Comparison of ENCODE assay signal across 14 cellular contexts in the genomic region with DNA sequence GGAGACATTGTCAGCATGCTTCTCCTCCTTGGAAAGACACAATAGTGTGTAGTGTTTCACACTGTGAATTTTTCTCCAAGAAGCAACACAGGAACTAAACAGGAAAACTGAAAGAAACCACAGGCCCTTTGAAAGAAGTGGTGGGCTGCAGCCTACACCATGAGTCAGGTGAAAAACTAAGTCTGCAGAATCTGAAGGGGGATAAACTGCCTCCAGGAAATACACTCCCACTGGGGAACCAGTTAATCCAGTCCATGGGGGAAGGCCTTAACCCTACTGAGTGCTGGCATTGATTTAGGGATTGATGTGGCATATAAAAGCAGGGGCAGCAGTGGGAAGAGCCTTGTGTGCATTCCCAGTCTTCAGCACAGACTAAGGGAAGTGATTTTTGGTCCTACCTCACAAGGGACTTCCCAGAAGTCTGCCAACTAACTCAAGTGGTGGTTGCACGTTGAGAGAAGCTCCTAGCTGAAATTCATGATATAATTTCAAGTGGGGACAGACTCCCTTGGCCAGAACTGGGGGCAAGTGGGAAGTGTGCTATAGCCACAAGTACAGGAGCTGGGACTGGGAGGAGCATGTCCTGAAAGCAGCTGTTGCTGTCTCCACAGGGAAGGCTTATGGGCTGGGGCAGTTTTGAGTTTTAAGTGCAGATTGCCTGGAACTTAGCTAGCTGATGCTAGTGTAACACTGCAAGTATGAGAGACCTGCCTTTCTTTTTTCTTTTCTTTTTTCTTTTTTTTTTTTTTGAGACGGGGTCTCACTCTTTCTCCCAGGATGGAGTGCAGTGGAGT. TPM values are rescaled to one million over a fixed set of nuclear protein-coding genes. Genes with fewer than 3 reads are reported as not detected.
DNase-seq lines count a peak whose midpoint lies in the region; ATAC-seq and TF ChIP-seq lines count a peak whose summit lies in the region.
"Had no signal": no experiment of that assay in that cellular context is flagged by ENCODE, and none has a peak within 500 bp of the region (broad histone marks: within the 10 kb centered on the region; RNA-seq: fewer than 3 reads in every experiment).

No MANE protein-coding gene starts in this region.

- H4K20me1 ChIP-seq in OCI-LY1 (ENCODE audit: insufficient read depth, low read length): no peaks in the 10 kb centered on the region

- intact Hi-C loops in activated CD4-positive, alpha-beta memory T cell treated with anti-CD3 and anti-CD28 coated beads for 36 hours (cut with micrococcal nuclease): no loop called here

- ATAC-seq in stimulated activated naive CD8-positive, alpha-beta T cell treated with anti-CD3 and anti-CD28 coated beads, Interleukin-15, Interleukin-2, amounts not matched to agents 100 U/mL and 50 U/mL, for 24 hours: peak; percentile 52
- no peak for ATAC-seq in stimulated activated naive CD8-positive, alpha-beta T cell treated with anti-CD3 and anti-CD28 coated beads, Interleukin-15, amount 100 ng/mL, for 72 hours
- ATAC-seq in effector memory CD8-positive, alpha-beta T cell (replicated peaks): no peak
- ATAC-seq in natural killer cell treated with Interleukin-12 subunit alpha and Interleukin-12 subunit beta and Interleukin-15 and Interleukin-18, amount 100 ng/mL, for 72 hours: no peak
- ATAC-seq in HG03135 (IDR thresholded peaks at IDR 0.05; ENCODE audit: unreplicated experiment): no peak
- no peak for ATAC-seq in HG03571 (IDR thresholded peaks at IDR 0.05; ENCODE audit: unreplicated experiment)
- ATAC-seq: SK-N-SH treated with all-trans-retinoic acid at 6 μM for 48 hours had no signal

- peaks cover 23% of the 10 kb centered on the region for H3K4me1 ChIP-seq in OCI-LY1 (ENCODE audit: insufficient read depth, low read length, severe bottlenecking)

- no peak overlapping the region for H3K4me3 ChIP-seq in OCI-LY1 (ENCODE audit: low read depth, low read length, poor library complexity, severe bottlenecking)
- H3K4me3 ChIP-seq: breast epithelium had no signal

- peaks cover 0 to 6% of the 10 kb centered on the region in 2 donors for H3K9me3 Mint-ChIP-seq in stimulated activated naive CD8-positive, alpha-beta T cell treated with anti-CD3 and anti-CD28 coated beads, Interleukin-15, amount 100 ng/mL, for 72 hours
- H3K9me3 Mint-ChIP-seq in effector memory CD8-positive, alpha-beta T cell: no peaks in the 10 kb centered on the region
- H3K9me3 Mint-ChIP-seq in activated CD4-positive, alpha-beta memory T cell treated with anti-CD3 and anti-CD28 coated beads for 36 hours: peaks cover 4% of the 10 kb centered on the region
- no peaks in the 10 kb centered on the region for H3K9me3 Mint-ChIP-seq in natural killer cell treated with Interleukin-12 subunit alpha and Interleukin-12 subunit beta and Interleukin-15 and Interleukin-18, amount 100 ng/mL, for 72 hours

- H3F3A ChIP-seq in OCI-LY1 (ENCODE audit: insufficient read depth, low read length): no peaks in the 10 kb centered on the region

- POLR2A ChIA-PET in activated CD4-positive, alpha-beta memory T cell treated with anti-CD3 and anti-CD28 coated beads for 36 hours (lab: Charles Lee): no interaction called here

- no peaks in the 10 kb centered on the region for H3K9me2 ChIP-seq in OCI-LY1 (ENCODE audit: low read depth, low read length)

- peak overlapping the region; percentile 2 for H3K27ac ChIP-seq in OCI-LY1 (ENCODE audit: low read depth, low read length, poor library complexity, severe bottlenecking)
- H3K27ac ChIP-seq: breast epithelium had no signal

- H3K36me3 ChIP-seq in OCI-LY1 (ENCODE audit: insufficient read depth, low read length): no peaks in the 10 kb centered on the region
- H3K36me3 ChIP-seq: breast epithelium had no signal

- no peaks in the 10 kb centered on the region for H3K9me3 ChIP-seq in OCI-LY1 (ENCODE audit: low read length)
- H3K9me3 ChIP-seq: breast epithelium had no signal

- H2AFZ ChIP-seq in OCI-LY1 (ENCODE audit: low read length): no peak overlapping the region

- H3K36me3 Mint-ChIP-seq in effector memory CD8-positive, alpha-beta T cell (ENCODE audit: insufficient read depth): no peaks in the 10 kb centered on the region
- H3K36me3 Mint-ChIP-seq in activated CD4-positive, alpha-beta memory T cell treated with anti-CD3 and anti-CD28 coated beads for 36 hours: peaks cover 4% of the 10 kb centered on the region
- H3K36me3 Mint-ChIP-seq in natural killer cell treated with Interleukin-12 subunit alpha and Interleukin-12 subunit beta and Interleukin-15 and Interleukin-18, amount 100 ng/mL, for 72 hours: no peaks in the 10 kb centered on the region

- CTCF ChIA-PET in activated CD4-positive, alpha-beta memory T cell treated with anti-CD3 and anti-CD28 coated beads for 36 hours (lab: Charles Lee): interaction anchor here (1.8 kb wide), 1 partner anchor 124 kb away, joined by 7 read pairs; no protein-coding TSS in a partner anchor

- H3K4me2 ChIP-seq in OCI-LY1 (ENCODE audit: low read length): no peak overlapping the region

- TF ChIP-seq CTCF in OCI-LY1 (IDR thresholded peaks at IDR 0.05; ENCODE audit: low read length): no peak

- H3K79me2 ChIP-seq in OCI-LY1 (ENCODE audit: insufficient read depth, low read length): no peaks in the 10 kb centered on the region

- no peak for DNase-seq in stimulated activated naive CD8-positive, alpha-beta T cell treated with anti-CD3 and anti-CD28 coated beads, Interleukin-15, Interleukin-2, amounts not matched to agents 100 U/mL and 50 U/mL, for 24 hours
- no peak for DNase-seq in stimulated activated naive CD8-positive, alpha-beta T cell treated with anti-CD3 and anti-CD28 coated beads, Interleukin-15, amount 100 ng/mL, for 72 hours
- no peak for DNase-seq in effector memory CD8-positive, alpha-beta T cell
- DNase-seq in activated CD4-positive, alpha-beta memory T cell treated with anti-CD3 and anti-CD28 coated beads for 36 hours: no peak
- DNase-seq in natural killer cell treated with Interleukin-12 subunit alpha and Interleukin-12 subunit beta and Interleukin-15 and Interleukin-18, amount 100 ng/mL, for 72 hours (ENCODE audit: low spot score): no peak
- DNase-seq: activated naive CD4-positive, alpha-beta T cell; effector CD8-positive, alpha-beta T cell; NCI-H187 treated with DMSO at 0.1 percent for 48 hours; NCI-H510A treated with DMSO at 0.1 percent for 48 hours had no signal

- peaks cover 28% of the 10 kb centered on the region for H3K4me1 Mint-ChIP-seq in stimulated activated naive CD8-positive, alpha-beta T cell treated with anti-CD3 and anti-CD28 coated beads, Interleukin-15, amount 100 ng/mL, for 72 hours
- H3K4me1 Mint-ChIP-seq in effector memory CD8-positive, alpha-beta T cell (ENCODE audit: low read depth in 2 of 2): peaks cover 11 to 13% of the 10 kb centered on the region in 2 donors
- H3K4me1 Mint-ChIP-seq in activated CD4-positive, alpha-beta memory T cell treated with anti-CD3 and anti-CD28 coated beads for 36 hours (ENCODE audit: low read depth): peaks cover 20% of the 10 kb centered on the region
- H3K4me1 Mint-ChIP-seq in natural killer cell treated with Interleukin-12 subunit alpha and Interleukin-12 subunit beta and Interleukin-15 and Interleukin-18, amount 100 ng/mL, for 72 hours (ENCODE audit: low read depth in 2 of 2): peaks cover 7 to 9% of the 10 kb centered on the region in 2 donors

- peak overlapping the region in 1 of 2 donors; percentile 43 for H3K27ac Mint-ChIP-seq in stimulated activated naive CD8-positive, alpha-beta T cell treated with anti-CD3 and anti-CD28 coated beads, Interleukin-15, amount 100 ng/mL, for 72 hours
- peak overlapping the region; percentile 26 to 39 for H3K27ac Mint-ChIP-seq in effector memory CD8-positive, alpha-beta T cell
- H3K27ac Mint-ChIP-seq in activated CD4-positive, alpha-beta memory T cell treated with anti-CD3 and anti-CD28 coated beads for 36 hours: no peak overlapping the region
- H3K27ac Mint-ChIP-seq in natural killer cell treated with Interleukin-12 subunit alpha and Interleukin-12 subunit beta and Interleukin-15 and Interleukin-18, amount 100 ng/mL, for 72 hours: peak overlapping the region in 1 of 2 donors; percentile 21

- H3K4me3 Mint-ChIP-seq in stimulated activated naive CD8-positive, alpha-beta T cell treated with anti-CD3 and anti-CD28 coated beads, Interleukin-15, amount 100 ng/mL, for 72 hours: no peak overlapping the region
- no peak overlapping the region for H3K4me3 Mint-ChIP-seq in effector memory CD8-positive, alpha-beta T cell
- H3K4me3 Mint-ChIP-seq in activated CD4-positive, alpha-beta memory T cell treated with anti-CD3 and anti-CD28 coated beads for 36 hours: no peak overlapping the region
- no peak overlapping the region for H3K4me3 Mint-ChIP-seq in natural killer cell treated with Interleukin-12 subunit alpha and Interleukin-12 subunit beta and Interleukin-15 and Interleukin-18, amount 100 ng/mL, for 72 hours

- H3K27me3 Mint-ChIP-seq in stimulated activated naive CD8-positive, alpha-beta T cell treated with anti-CD3 and anti-CD28 coated beads, Interleukin-15, amount 100 ng/mL, for 72 hours: no peaks in the 10 kb centered on the region
- no peaks in the 10 kb centered on the region for H3K27me3 Mint-ChIP-seq in effector memory CD8-positive, alpha-beta T cell
- H3K27me3 Mint-ChIP-seq in activated CD4-positive, alpha-beta memory T cell treated with anti-CD3 and anti-CD28 coated beads for 36 hours: no peaks in the 10 kb centered on the region
- no peaks in the 10 kb centered on the region for H3K27me3 Mint-ChIP-seq in natural killer cell treated with Interleukin-12 subunit alpha and Interleukin-12 subunit beta and Interleukin-15 and Interleukin-18, amount 100 ng/mL, for 72 hours

- H3K9ac ChIP-seq in OCI-LY1 (ENCODE audit: low read length): no peak overlapping the region

- no peaks in the 10 kb centered on the region for H3K27me3 ChIP-seq in OCI-LY1 (ENCODE audit: insufficient read depth, low read length)
- H3K27me3 ChIP-seq: breast epithelium had no signal

RNA-seq across cellular contexts. Expression of a gene that starts 31.3 kb away (rescaled TPM):
- 10 to 100 TPM; 50.1 to 52.1 TPM for total RNA-seq in activated CD4-positive, alpha-beta memory T cell treated with anti-CD3 and anti-CD28 coated beads for 36 hours
- 10 to 100 TPM; 39.0 to 53.5 TPM for total RNA-seq in natural killer cell treated with Interleukin-12 subunit alpha and Interleukin-12 subunit beta and Interleukin-15 and Interleukin-18, amount 100 ng/mL, for 72 hours

RNA-seq across cellular contexts. Expression of a gene that starts 51.4 kb away (rescaled TPM):
- under 1 TPM; 0.17 to 0.31 TPM for total RNA-seq in activated CD4-positive, alpha-beta memory T cell treated with anti-CD3 and anti-CD28 coated beads for 36 hours
- under 1 TPM in 1 of 2 donors, not detected in 1; 0.05 TPM for total RNA-seq in natural killer cell treated with Interleukin-12 subunit alpha and Interleukin-12 subunit beta and Interleukin-15 and Interleukin-18, amount 100 ng/mL, for 72 hours
